Comparison of ENCODE assay signal across 1 cellular context in the genomic region with DNA sequence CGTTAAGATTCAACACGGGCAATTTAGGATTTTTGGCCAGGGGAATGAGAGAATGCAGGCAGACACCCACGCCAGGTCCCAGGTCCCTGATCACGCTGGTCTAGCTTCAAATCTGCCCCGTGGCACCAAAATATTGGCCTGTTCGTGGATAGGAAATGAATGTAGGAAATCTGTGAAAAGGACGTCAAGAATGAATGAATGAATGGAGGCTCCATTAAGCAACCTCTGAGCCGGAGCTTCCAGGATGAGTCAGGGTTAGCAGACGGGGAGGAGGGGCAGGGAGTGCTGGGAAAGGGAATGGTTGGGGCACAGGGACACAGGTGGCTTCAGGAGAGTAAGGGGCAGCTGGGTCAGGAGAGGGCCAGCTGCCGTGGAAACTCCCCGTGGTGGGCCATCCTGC.
TF ChIP-seq lines count a peak whose summit lies in the region.

No MANE protein-coding gene starts in this region.

TF ChIP-seq in A549, 52 proteins besides CTCF, POLR2A, EP300 and RAD21 (continued from another document):
- TF ChIP-seq, protein P1, sequence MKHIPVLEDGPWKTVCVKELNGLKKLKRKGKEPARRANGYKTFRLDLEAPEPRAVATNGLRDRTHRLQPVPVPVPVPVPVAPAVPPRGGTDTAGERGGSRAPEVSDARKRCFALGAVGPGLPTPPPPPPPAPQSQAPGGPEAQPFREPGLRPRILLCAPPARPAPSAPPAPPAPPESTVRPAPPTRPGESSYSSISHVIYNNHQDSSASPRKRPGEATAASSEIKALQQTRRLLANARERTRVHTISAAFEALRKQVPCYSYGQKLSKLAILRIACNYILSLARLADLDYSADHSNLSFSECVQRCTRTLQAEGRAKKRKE (CRISPR knock-in tag; IDR thresholded peaks at IDR 0.05; ENCODE audit: low read depth), result peak; percentile 42; the same call in 1 of the 2 replicates
- TF ChIP-seq JUN (IDR thresholded peaks at IDR 0.05) (peak; percentile 70 to 78; a peak in 4 of 5 replicates), ZNF302 (CRISPR knock-in tag; IDR thresholded peaks at IDR 0.05) (0 out of 2 replicates have a peak, but pooled peaks have one; percentile 8), HOXB13 (CRISPR knock-in tag; IDR thresholded peaks at IDR 0.05; ENCODE audit: low read depth) (peak; percentile 85), PHF8 (IDR thresholded peaks at IDR 0.05; ENCODE audit: borderline replicate concordance, low read depth) (no peak)
- TF ChIP-seq, protein P2, sequence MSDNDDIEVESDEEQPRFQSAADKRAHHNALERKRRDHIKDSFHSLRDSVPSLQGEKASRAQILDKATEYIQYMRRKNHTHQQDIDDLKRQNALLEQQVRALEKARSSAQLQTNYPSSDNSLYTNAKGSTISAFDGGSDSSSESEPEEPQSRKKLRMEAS (IDR thresholded peaks at IDR 0.05), result peak; percentile 76
